In genomic region chr14:69703047-69704046, GRCh38 we compare ENCODE assay signal across 11 cellular contexts.
DNase-seq lines count a peak whose midpoint lies in the region; ATAC-seq, FAIRE-seq and TF ChIP-seq lines count a peak whose summit lies in the region.
"Had no signal": no experiment of that assay in that cellular context is flagged by ENCODE, and none has a peak within 500 bp of the region (broad histone marks: within the 10 kb centered on the region; RNA-seq: fewer than 3 reads in every experiment).

No MANE protein-coding gene starts in this region.

- ATAC-seq in HG03457 (IDR thresholded peaks at IDR 0.05; ENCODE audit: unreplicated experiment) (no peak), HG02840 (IDR thresholded peaks at IDR 0.05; ENCODE audit: low FRiP score, unreplicated experiment) (no peak)

- POLR2A ChIA-PET in HEK293T (lab: Yijun Ruan, JAX), result no interaction called here

- H3K36me3 ChIP-seq in parathyroid adenoma (ENCODE audit: control insufficient read depth, insufficient read depth, low read length), result no peaks in the 10 kb centered on the region
- H3K36me3 ChIP-seq: SJSA1 had no signal

- peaks cover 37% of the 10 kb centered on the region for H3K79me2 ChIP-seq in parathyroid adenoma

- H3K27ac ChIP-seq in parathyroid adenoma, result peak overlapping the region; percentile 13
- H3K27ac ChIP-seq: SJSA1 had no signal

- no peak overlapping the region for H2AFZ ChIP-seq in parathyroid adenoma

- DNase-seq in GM12892 (ENCODE audit: insufficient read length) (no peak), NCI-H2196 treated with DMSO at 0.1 percent for 48 hours (lab: John Stamatoyannopoulos, UW; ENCODE audit: unreplicated experiment) (peak; percentile 46), dermis blood vessel endothelial cell (peak; percentile 64), HEK293T (ENCODE audit: extremely low spot score) (no peak), activated T-cell treated with anti-CD3 and anti-CD28 coated beads for 4 hours (no peak)

- no peaks in the 10 kb centered on the region for H3K9me3 ChIP-seq in parathyroid adenoma (ENCODE audit: control insufficient read depth, low read length)
- H3K9me3 ChIP-seq: SJSA1 had no signal

- no peak overlapping the region for H3K9ac ChIP-seq in parathyroid adenoma

- CTCF ChIA-PET in HEK293T (lab: Yijun Ruan, JAX), result no interaction called here

- H3K4me1 ChIP-seq in parathyroid adenoma, result peaks cover 27% of the 10 kb centered on the region
- H3K4me1 ChIP-seq: SJSA1 had no signal

- no peak for TF ChIP-seq CTCF in parathyroid adenoma (IDR thresholded peaks at IDR 0.05)

- no peak for TF ChIP-seq POLR2A in GM12892 (IDR thresholded peaks at IDR 0.05; ENCODE audit: low read depth, low read length)

- peak; percentile 9 for FAIRE-seq in GM12892 (lab: Jason Lieb, UNC)
- FAIRE-seq: colon, G401.6 had no signal

- no peaks in the 10 kb centered on the region for H3K27me3 ChIP-seq in parathyroid adenoma (ENCODE audit: control insufficient read depth, insufficient read depth, low read length)
- H3K27me3 ChIP-seq: SJSA1 had no signal

- no peak overlapping the region for H3K4me3 ChIP-seq in parathyroid adenoma (ENCODE audit: low read depth, low read length)
- H3K4me3 ChIP-seq: SJSA1 had no signal

- no peak overlapping the region for H3K4me2 ChIP-seq in parathyroid adenoma (ENCODE audit: low read length)

TF ChIP-seq in HEK293T, 16 proteins besides CTCF, POLR2A, EP300 and RAD21:
- TF ChIP-seq ARNT (IDR thresholded peaks at IDR 0.05), result no peak
- no peak for TF ChIP-seq HDGF (IDR thresholded peaks at IDR 0.05; ENCODE audit: borderline replicate concordance)
- no peak for TF ChIP-seq SP1 (IDR thresholded peaks at IDR 0.05)
- TF ChIP-seq BHLHE40 (IDR thresholded peaks at IDR 0.05; ENCODE audit: borderline replicate concordance), result no peak
- TF ChIP-seq FOXA1 (IDR thresholded peaks at IDR 0.05), result no peak
- no peak for TF ChIP-seq L3MBTL2 (conservative IDR thresholded peaks at IDR 0.05)
- TF ChIP-seq FOXK2 (IDR thresholded peaks at IDR 0.05), result no peak
- TF ChIP-seq PKNOX1 (IDR thresholded peaks at IDR 0.05), result no peak
- no peak for TF ChIP-seq CTBP1 (IDR thresholded peaks at IDR 0.05; ENCODE audit: borderline replicate concordance)
- no peak for TF ChIP-seq FOXM1 (IDR thresholded peaks at IDR 0.05; ENCODE audit: borderline replicate concordance)
- TF ChIP-seq ELF4 (IDR thresholded peaks at IDR 0.05), result no peak
- no peak for TF ChIP-seq ZNF384 (IDR thresholded peaks at IDR 0.05)
- TF ChIP-seq NFRKB (IDR thresholded peaks at IDR 0.05), result no peak
- no peak for TF ChIP-seq LEF1 (IDR thresholded peaks at IDR 0.05; ENCODE audit: borderline replicate concordance)
- no peak for TF ChIP-seq SUZ12 (IDR thresholded peaks at IDR 0.05)
- TF ChIP-seq TARDBP (IDR thresholded peaks at IDR 0.05), result no peak

Comparison
In these comparisons a context has a peak if more than half of its experiments do, and no peak if none do; other contexts are left out.
1. DNase-seq: peak in NCI-H2196 treated with DMSO at 0.1 percent for 48 hours (single experiment) and dermis blood vessel endothelial cell (single experiment); none in GM12892 (single experiment), HEK293T (single experiment) and activated T-cell treated with anti-CD3 and anti-CD28 coated beads for 4 hours (single experiment).